In the genomic region with DNA sequence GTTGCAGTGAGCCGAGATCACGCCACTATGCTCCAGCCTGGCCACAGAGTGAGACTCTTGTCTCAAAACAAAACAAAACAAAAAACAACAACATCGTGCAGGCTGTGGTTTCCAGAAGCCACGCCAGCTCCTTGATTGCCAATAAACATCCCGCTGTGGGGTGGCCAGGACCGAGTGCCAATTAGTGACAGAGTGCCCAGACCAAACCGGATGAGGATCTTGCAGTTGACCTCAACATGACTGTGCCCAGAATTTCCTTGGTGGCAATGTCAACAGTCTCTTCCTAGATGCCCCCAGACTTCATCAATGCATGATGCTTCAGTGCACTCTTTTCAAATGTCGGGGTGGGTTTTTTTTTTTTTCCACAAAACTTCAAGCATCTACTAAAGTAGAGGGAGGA, we compare ENCODE assay signal across 4 cellular contexts.
DNase-seq lines count a peak whose midpoint lies in the region; ATAC-seq and FAIRE-seq lines count a peak whose summit lies in the region.
"Not testable (repeated sequence)": the region's sequence is repeated elsewhere in the genome, so short reads cannot be mapped to it uniquely, and the experiment has no call there.

No MANE protein-coding gene starts in this region.

- H3K36me3 Mint-ChIP-seq in central memory CD8-positive, alpha-beta T cell (ENCODE audit: insufficient read depth); effector memory CD8-positive, alpha-beta T cell (ENCODE audit: insufficient read depth); stimulated activated effector memory CD8-positive, alpha-beta T cell treated with anti-CD3 and anti-CD28 coated beads, Interleukin-12 subunit alpha, Interleukin-12 subunit beta, amount 100 ng/mL, for 72 hours: not testable (repeated sequence)

- not testable (repeated sequence) for DNase-seq in central memory CD8-positive, alpha-beta T cell (ENCODE audit: low spot score in 2 of 2); effector memory CD8-positive, alpha-beta T cell; stimulated activated effector memory CD8-positive, alpha-beta T cell treated with anti-CD3 and anti-CD28 coated beads, Interleukin-12 subunit alpha, Interleukin-12 subunit beta, amount 100 ng/mL, for 72 hours (ENCODE audit: low spot score in 2 of 2)

- not testable (repeated sequence) for H3K9me3 Mint-ChIP-seq in central memory CD8-positive, alpha-beta T cell; effector memory CD8-positive, alpha-beta T cell; stimulated activated effector memory CD8-positive, alpha-beta T cell treated with anti-CD3 and anti-CD28 coated beads, Interleukin-12 subunit alpha, Interleukin-12 subunit beta, amount 100 ng/mL, for 72 hours

- H3K4me3 Mint-ChIP-seq in central memory CD8-positive, alpha-beta T cell; effector memory CD8-positive, alpha-beta T cell; stimulated activated effector memory CD8-positive, alpha-beta T cell treated with anti-CD3 and anti-CD28 coated beads, Interleukin-12 subunit alpha, Interleukin-12 subunit beta, amount 100 ng/mL, for 72 hours: not testable (repeated sequence)

- FAIRE-seq in colon (lab: Jason Lieb, UNC): peak; percentile 57

- H3K27ac Mint-ChIP-seq in central memory CD8-positive, alpha-beta T cell (ENCODE audit: low read depth); effector memory CD8-positive, alpha-beta T cell; stimulated activated effector memory CD8-positive, alpha-beta T cell treated with anti-CD3 and anti-CD28 coated beads, Interleukin-12 subunit alpha, Interleukin-12 subunit beta, amount 100 ng/mL, for 72 hours: not testable (repeated sequence)

- H3K27me3 Mint-ChIP-seq in central memory CD8-positive, alpha-beta T cell; effector memory CD8-positive, alpha-beta T cell: not testable (repeated sequence)

- ATAC-seq in central memory CD8-positive, alpha-beta T cell (replicated peaks; ENCODE audit: extremely low read depth, poor library complexity, severe bottlenecking): peak; percentile 32
- peak; percentile 82 for ATAC-seq in effector memory CD8-positive, alpha-beta T cell (replicated peaks)
- ATAC-seq in stimulated activated effector memory CD8-positive, alpha-beta T cell treated with anti-CD3 and anti-CD28 coated beads, Interleukin-12 subunit alpha, Interleukin-12 subunit beta, amount 100 ng/mL, for 72 hours: peak; percentile 64

- not testable (repeated sequence) for H3K4me1 Mint-ChIP-seq in central memory CD8-positive, alpha-beta T cell; effector memory CD8-positive, alpha-beta T cell (ENCODE audit: low read depth in 2 of 2); stimulated activated effector memory CD8-positive, alpha-beta T cell treated with anti-CD3 and anti-CD28 coated beads, Interleukin-12 subunit alpha, Interleukin-12 subunit beta, amount 100 ng/mL, for 72 hours

Comparison
In these comparisons a context has a peak if more than half of its experiments do, and no peak if none do; other contexts are left out.
1. ATAC-seq: peak in every context shown above with its lines; median percentile 82 in effector memory CD8-positive, alpha-beta T cell; 64 in stimulated activated effector memory CD8-positive, alpha-beta T cell treated with anti-CD3 and anti-CD28 coated beads, Interleukin-12 subunit alpha, Interleukin-12 subunit beta, amount 100 ng/mL, for 72 hours; 32 in central memory CD8-positive, alpha-beta T cell.